In the genomic region with DNA sequence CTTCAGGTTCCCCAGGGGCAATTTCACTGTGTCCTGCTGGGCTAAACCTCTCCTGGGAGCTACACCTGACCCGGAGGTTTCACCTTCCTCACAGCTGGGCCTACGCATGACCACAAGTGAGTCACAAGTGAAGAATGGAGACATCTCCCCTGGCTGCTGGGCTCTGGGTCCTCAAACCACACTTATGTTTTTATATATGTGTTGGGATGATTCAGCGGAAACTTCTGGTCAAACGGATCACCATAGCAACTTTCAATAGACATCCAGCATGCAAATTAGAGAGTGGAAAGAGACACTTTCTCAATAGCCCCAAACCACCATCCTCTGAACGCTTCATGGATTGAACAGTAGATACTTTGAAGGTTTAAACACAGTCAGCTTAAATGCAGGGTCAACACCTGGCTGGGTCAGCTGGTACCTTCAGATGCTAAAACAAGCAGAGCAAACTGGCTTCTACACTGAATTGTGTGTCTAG, we compare ENCODE assay signal across 8 cellular contexts. TPM values are rescaled to one million over a fixed set of nuclear protein-coding genes. Genes with fewer than 3 reads are reported as not detected.
DNase-seq lines count a peak whose midpoint lies in the region; ATAC-seq and TF ChIP-seq lines count a peak whose summit lies in the region.

No MANE protein-coding gene starts in this region.

- no peaks in the 10 kb centered on the region for H4K20me1 ChIP-seq in smooth muscle cell (ENCODE audit: low read depth)

- 38% methylated on average over 5 of the region's 5 CpGs for WGBS in smooth muscle cell (ENCODE audit: low lambda C conversion rate)
- 91 to 92% (median 91%) methylated on average over 5 of the region's 5 CpGs for WGBS in psoas muscle, 3 donors

- H3K9ac ChIP-seq in smooth muscle cell (ENCODE audit: low read depth), result peak overlapping the region; percentile 52

- DNase-seq in activated T-cell treated with anti-CD3 and anti-CD28 coated beads for 1 hour (ENCODE audit: low read depth), result peak; percentile 2
- DNase-seq in smooth muscle cell (lab: John Stamatoyannopoulos, UW; ENCODE audit: unreplicated experiment), result no peak
- no peak for DNase-seq in psoas muscle
- DNase-seq in NCI-H2171 treated with DMSO at 0.1 percent for 48 hours (lab: John Stamatoyannopoulos, UW), result no peak
- DNase-seq in NCI-H187 (lab: John Stamatoyannopoulos, UW), result no peak
- no peak for DNase-seq in cerebellum (ENCODE audit: low spot score)

- no peak overlapping the region for H2AFZ ChIP-seq in smooth muscle cell (ENCODE audit: low read depth)

- H3K4me1 ChIP-seq in smooth muscle cell (ENCODE audit: low read depth) (peaks cover 3% of the 10 kb centered on the region), psoas muscle (no peaks in the 10 kb centered on the region)

- no peak overlapping the region for H3K4me3 ChIP-seq in smooth muscle cell
- no peak overlapping the region for H3K4me3 ChIP-seq in psoas muscle

- H3K36me3 ChIP-seq in smooth muscle cell (ENCODE audit: low read depth) (no peaks in the 10 kb centered on the region), psoas muscle (ENCODE audit: insufficient read depth in 1 of 2, low read depth in 1 of 2) (no peaks in the 10 kb centered on the region)

- ATAC-seq in GM19467 (IDR thresholded peaks at IDR 0.05; ENCODE audit: unreplicated experiment), result peak; percentile 71
- ATAC-seq in HG03432 (IDR thresholded peaks at IDR 0.05; ENCODE audit: unreplicated experiment), result peak; percentile 90
- no peak for ATAC-seq in psoas muscle

- TF ChIP-seq CTCF in smooth muscle cell (IDR thresholded peaks at IDR 0.05; ENCODE audit: borderline replicate concordance, insufficient read depth, poor library complexity, severe bottlenecking) (no peak), psoas muscle (IDR thresholded peaks at IDR 0.05) (no peak)

- peaks cover 1% of the 10 kb centered on the region for H3K27me3 ChIP-seq in smooth muscle cell (ENCODE audit: low read depth)
- peaks cover 0 to 5% (median 2%) of the 10 kb centered on the region in 3 donors for H3K27me3 ChIP-seq in psoas muscle (ENCODE audit: insufficient read depth in 3 of 3, low read length in 2 of 3)

- H3K79me2 ChIP-seq in smooth muscle cell (ENCODE audit: low read depth), result no peaks in the 10 kb centered on the region

- H3K9me3 ChIP-seq in smooth muscle cell (replicated peaks; ENCODE audit: low read depth) (no peaks in the 10 kb centered on the region), psoas muscle (no peaks in the 10 kb centered on the region)

- H3K4me2 ChIP-seq in smooth muscle cell, result peak overlapping the region; percentile 42

- intact Hi-C loops in psoas muscle (cut with DNase I), result no loop called here

- peak overlapping the region; percentile 70 for H3K27ac ChIP-seq in smooth muscle cell (ENCODE audit: low read depth)
- no peak overlapping the region for H3K27ac ChIP-seq in psoas muscle

- peaks cover 4% of the 10 kb centered on the region for H3F3A ChIP-seq in smooth muscle cell (ENCODE audit: low read depth)

RNA-seq across cellular contexts. Expression of a gene that starts 28.0 kb away (rescaled TPM):
- total RNA-seq in smooth muscle cell, result 40.6 and 54.9 TPM in 2 replicates
- 19.1 and 22.2 TPM in 2 replicates for polyA plus RNA-seq in smooth muscle cell
- total RNA-seq in psoas muscle, result 10 to 100 TPM; 35.2 to 52.3 (median 39.9) TPM
- 10 to 100 TPM in 2 of 3 donors, 1 to 10 TPM in 1; 6.0 to 21.9 (median 13.1) TPM for polyA plus RNA-seq in psoas muscle
- total RNA-seq in cerebellum, result 9.0 TPM

Comparison
In these comparisons a context has a peak if more than half of its experiments do, and no peak if none do; other contexts are left out.
1. ATAC-seq: peak in GM19467 (single experiment) and HG03432 (single experiment); none in psoas muscle (0 of 4).